In genomic region chr15:58506787-58507671, GRCh38 we compare ENCODE assay signal across 19 cellular contexts.
DNase-seq lines count a peak whose midpoint lies in the region; ATAC-seq and TF ChIP-seq lines count a peak whose summit lies in the region.
"Had no signal": no experiment of that assay in that cellular context is flagged by ENCODE, and none has a peak within 500 bp of the region (broad histone marks: within the 10 kb centered on the region; RNA-seq: fewer than 3 reads in every experiment).

No MANE protein-coding gene starts in this region.

- H4K20me1 ChIP-seq in HCT116 (ENCODE audit: insufficient read depth), result no peaks in the 10 kb centered on the region

- H3K4me1 Mint-ChIP-seq in neural crest cell, result peaks cover 3% of the 10 kb centered on the region
- H3K4me1 Mint-ChIP-seq in Calu3 (ENCODE audit: low read depth, unreplicated experiment), result peaks cover 24% of the 10 kb centered on the region
- H3K4me1 Mint-ChIP-seq: stimulated activated memory B cell treated with anti-CD40 and anti-IgM and Interleukin-4, amounts not matched to agents 10 μg/mL and 1 μg/mL and 100 μg/mL, for 72 hours had no signal

- no peak for TF ChIP-seq POLR2A in HCT116 (IDR thresholded peaks at IDR 0.05; ENCODE audit: borderline replicate concordance, extremely low read depth, insufficient read depth, insufficient read length)

- peak; percentile 50; the same call in 1 of the 2 replicates for ATAC-seq in HCT116
- ATAC-seq: stimulated activated memory B cell treated with anti-CD40 and anti-IgM and Interleukin-4, amounts not matched to agents 10 μg/mL and 1 μg/mL and 100 μg/mL, for 72 hours had no signal

- H3K79me2 ChIP-seq in HCT116 (ENCODE audit: insufficient read depth, low read length), result no peaks in the 10 kb centered on the region

- H3K9ac ChIP-seq in HCT116 (ENCODE audit: low read length), result no peak overlapping the region

- DNase-seq in CD1c-positive myeloid dendritic cell (ENCODE audit: extremely low spot score) (peak; percentile 67), HCT116 (ENCODE audit: low read depth, low spot score) (no peak), epithelial cell of esophagus (ENCODE audit: low read depth) (peak; percentile 46), neural crest cell (ENCODE audit: low read depth, low spot score) (no peak), NCI-H510A treated with DMSO at 0.1 percent for 48 hours (lab: John Stamatoyannopoulos, UW) (no peak), G401 (ENCODE audit: low spot score) (no peak), Calu3 (no peak)
- DNase-seq in stimulated activated CD4-positive, alpha-beta T cell treated with anti-CD3 and anti-CD28 coated beads, Interleukin-2, amount 100 ng/mL, for 24 hours, result no peak
- DNase-seq: activated naive CD8-positive, alpha-beta T cell treated with anti-CD3 and anti-CD28 coated beads, Interleukin-2, amount 50 U/mL, for 24 hours; DMS 273 treated with DMSO at 0.1 percent for 48 hours; effector CD8-positive, alpha-beta T cell; foreskin keratinocyte; GOT3; Karpas-422; left colon; NCI-H1417; NCI-H2171 had no signal

- no peaks in the 10 kb centered on the region for H3K9me2 ChIP-seq in HCT116 (ENCODE audit: insufficient read depth)

- H3K4me3 ChIP-seq in HCT116 (replicated peaks in 1 of 2; ENCODE audit: low read depth in 1 of 2, low read length in 2 of 2) (no peak overlapping the region), epithelial cell of esophagus (ENCODE audit: low read length) (no peak overlapping the region)
- H3K4me3 ChIP-seq: smooth muscle cell had no signal

- no peak overlapping the region for H3K4me2 ChIP-seq in HCT116 (ENCODE audit: low read length)
- H3K4me2 ChIP-seq: smooth muscle cell had no signal

- H3K4me1 ChIP-seq in HCT116 (ENCODE audit: control insufficient read depth in 1 of 2, insufficient read depth in 2 of 2, low read length in 2 of 2), result peaks cover 2 to 18% of the 10 kb centered on the region in 2 experiments; a peak in 2 of 4 replicates

- H3K27ac ChIP-seq in HCT116 (ENCODE audit: low read depth, low read length), result no peak overlapping the region

- H3K27ac Mint-ChIP-seq in neural crest cell (ENCODE audit: unreplicated experiment) (peak overlapping the region; percentile 52), Calu3 (ENCODE audit: unreplicated experiment) (no peak overlapping the region)
- H3K27ac Mint-ChIP-seq: activated naive CD8-positive, alpha-beta T cell treated with anti-CD3 and anti-CD28 coated beads, Interleukin-2, amount 50 U/mL, for 24 hours; stimulated activated memory B cell treated with anti-CD40 and anti-IgM and Interleukin-4, amounts not matched to agents 10 μg/mL and 1 μg/mL and 100 μg/mL, for 72 hours had no signal

- TF ChIP-seq RAD21 in HCT116 (IDR thresholded peaks at IDR 0.05; ENCODE audit: low read depth), result no peak

- in situ Hi-C loops in G401 (cut with HindIII; ENCODE audit: low sequenced_read_pairs), result no loop called here

- H3K4me3 Mint-ChIP-seq in neural crest cell (no peak overlapping the region), Calu3 (ENCODE audit: low read depth, unreplicated experiment) (no peak overlapping the region)
- H3K4me3 Mint-ChIP-seq: activated naive CD8-positive, alpha-beta T cell treated with anti-CD3 and anti-CD28 coated beads, Interleukin-2, amount 50 U/mL, for 24 hours; stimulated activated memory B cell treated with anti-CD40 and anti-IgM and Interleukin-4, amounts not matched to agents 10 μg/mL and 1 μg/mL and 100 μg/mL, for 72 hours had no signal

- H3K9me3 ChIP-seq in HCT116 (ENCODE audit: control insufficient read depth in 1 of 2, insufficient read depth in 1 of 2, low read depth in 1 of 2, low read length in 2 of 2), result no peaks in the 10 kb centered on the region

- RAD21 ChIA-PET in HCT116 (lab: Charles Lee; ENCODE audit: low non-redundant PET in 1 of 2, low total read pairs in 2 of 2, uncharacterized antibody in 2 of 2, unreplicated experiment in 2 of 2), result no interaction called here

- no peaks in the 10 kb centered on the region for H3K36me3 Mint-ChIP-seq in neural crest cell (ENCODE audit: low read depth)
- no peaks in the 10 kb centered on the region for H3K36me3 Mint-ChIP-seq in Calu3 (ENCODE audit: insufficient read depth, unreplicated experiment)
- H3K36me3 Mint-ChIP-seq: stimulated activated memory B cell treated with anti-CD40 and anti-IgM and Interleukin-4, amounts not matched to agents 10 μg/mL and 1 μg/mL and 100 μg/mL, for 72 hours had no signal

- BruUV-seq in HCT116 (replicated peaks; lab: Mats Ljungman, UMichigan) (no TSS peak), Calu3 (replicated peaks; lab: Mats Ljungman, UMichigan) (no TSS peak)

- H2AFZ ChIP-seq in HCT116 (ENCODE audit: low read depth, low read length, poor library complexity, severe bottlenecking), result peak overlapping the region; percentile 3

- H3K36me3 ChIP-seq in HCT116 (ENCODE audit: control insufficient read depth in 1 of 2, insufficient read depth in 2 of 2, low read length in 2 of 2), result no peaks in the 10 kb centered on the region

- H3K9me3 Mint-ChIP-seq in neural crest cell, result peaks cover 4% of the 10 kb centered on the region
- no peaks in the 10 kb centered on the region for H3K9me3 Mint-ChIP-seq in Calu3 (ENCODE audit: low read depth, unreplicated experiment)
- H3K9me3 Mint-ChIP-seq: activated naive CD8-positive, alpha-beta T cell treated with anti-CD3 and anti-CD28 coated beads, Interleukin-2, amount 50 U/mL, for 24 hours; stimulated activated memory B cell treated with anti-CD40 and anti-IgM and Interleukin-4, amounts not matched to agents 10 μg/mL and 1 μg/mL and 100 μg/mL, for 72 hours had no signal

- POLR2A ChIA-PET in HCT116 (lab: Charles Lee), result interaction anchor here (0.6 kb wide), 1 partner anchor 18 kb away, joined by 3 read pairs; no protein-coding TSS in a partner anchor

- CTCF ChIA-PET in HCT116 (lab: Charles Lee) (interaction anchor here (0.7 kb wide), 1 partner anchor 10 kb away, joined by 3 read pairs; no protein-coding TSS in a partner anchor), Calu3 (lab: Charles Lee) (interaction anchor here (0.7 kb wide), 1 partner anchor 40 kb away, joined by 3 read pairs; no protein-coding TSS in a partner anchor)

- H3K27me3 Mint-ChIP-seq in neural crest cell (ENCODE audit: low read depth) (no peaks in the 10 kb centered on the region), Calu3 (ENCODE audit: unreplicated experiment) (no peaks in the 10 kb centered on the region)
- H3K27me3 Mint-ChIP-seq: activated naive CD8-positive, alpha-beta T cell treated with anti-CD3 and anti-CD28 coated beads, Interleukin-2, amount 50 U/mL, for 24 hours had no signal

- intact Hi-C loops in HCT116 (cut with micrococcal nuclease) (no loop called here), Calu3 (cut with micrococcal nuclease; ENCODE audit: unreplicated experiment) (no loop called here)

- TF ChIP-seq CTCF in HCT116 (IDR thresholded peaks at IDR 0.05 in 2 of 3, conservative IDR thresholded peaks at IDR 0.05 in 1 of 3; ENCODE audit: borderline replicate concordance in 1 of 3, insufficient read depth in 1 of 3, low read depth in 2 of 3, low read length in 2 of 3) (no peak), epithelial cell of esophagus (IDR thresholded peaks at IDR 0.05; ENCODE audit: insufficient read depth, low read depth, low read length, missing control alignments) (no peak), neural crest cell (conservative IDR thresholded peaks at IDR 0.05) (no peak), Calu3 (IDR thresholded peaks at IDR 0.05; ENCODE audit: unreplicated experiment) (no peak)

- no peaks in the 10 kb centered on the region for H3K27me3 ChIP-seq in HCT116 (ENCODE audit: insufficient read depth, low read length)
- H3K27me3 ChIP-seq: foreskin keratinocyte had no signal

TF ChIP-seq in HCT116, 20 proteins besides CTCF, POLR2A, EP300 and RAD21 (continues in another document):
- TF ChIP-seq ELF1 (IDR thresholded peaks at IDR 0.05; ENCODE audit: borderline replicate concordance, low read depth), result no peak
- no peak for TF ChIP-seq SIN3A (IDR thresholded peaks at IDR 0.05; ENCODE audit: low read depth)
- no peak for TF ChIP-seq ZFX (IDR thresholded peaks at IDR 0.05)
- TF ChIP-seq ZNF274 (IDR thresholded peaks at IDR 0.05; ENCODE audit: low read depth, low read length), result no peak
- TF ChIP-seq JUND (IDR thresholded peaks at IDR 0.05), result no peak
- TF ChIP-seq EZH2phosphoT487 (IDR thresholded peaks at IDR 0.05; ENCODE audit: borderline replicate concordance), result no peak
- no peak for TF ChIP-seq MAX (IDR thresholded peaks at IDR 0.05)
- TF ChIP-seq REST (IDR thresholded peaks at IDR 0.05; ENCODE audit: low read depth), result no peak
- no peak for TF ChIP-seq FOSL1 (IDR thresholded peaks at IDR 0.05; ENCODE audit: low read depth)
- no peak for TF ChIP-seq ATF3 (IDR thresholded peaks at IDR 0.05)

Comparison
In these comparisons a context has a peak if more than half of its experiments do, and no peak if none do; other contexts are left out.
1. DNase-seq: peak in CD1c-positive myeloid dendritic cell (single experiment) and epithelial cell of esophagus (single experiment); none in HCT116 (single experiment), neural crest cell (single experiment), stimulated activated CD4-positive, alpha-beta T cell treated with anti-CD3 and anti-CD28 coated beads, Interleukin-2, amount 100 ng/mL, for 24 hours (0 of 2), NCI-H510A treated with DMSO at 0.1 percent for 48 hours (single experiment), G401 (single experiment) and Calu3 (single experiment).